Comparison of ENCODE assay signal across 8 cellular contexts in genomic region chr6:31815025-31815838, GRCh38. TPM values are rescaled to one million over a fixed set of nuclear protein-coding genes. Genes with fewer than 3 reads are reported as not detected.
DNase-seq lines count a peak whose midpoint lies in the region; ATAC-seq and TF ChIP-seq lines count a peak whose summit lies in the region.

Gene HSPA1A (plus strand): TSS chr6:31815543. CDS start chr6:31815757, 214 bp downstream.
Gene HSPA1L (minus strand): TSS chr6:31815283. CDS start chr6:31811972, 3,311 bp downstream.

- H3K9me3 ChIP-seq in NT2/D1 (ENCODE audit: insufficient read depth, low read length) = no peaks in the 10 kb centered on the region; the same call in 1 of the 2 replicates
- H3K9me3 ChIP-seq in esophagus muscularis mucosa = no peaks in the 10 kb centered on the region

- H3K27ac Mint-ChIP-seq in stimulated activated effector memory CD8-positive, alpha-beta T cell treated with anti-CD3 and anti-CD28 coated beads, Interleukin-12 subunit alpha, Interleukin-12 subunit beta, amount 100 ng/mL, for 72 hours = peak within 1 kb of the TSS; percentile 98

- intact Hi-C loops in esophagus muscularis mucosa (cut with DNase I) = no loop called here

- H3K4me1 Mint-ChIP-seq in stimulated activated effector memory CD8-positive, alpha-beta T cell treated with anti-CD3 and anti-CD28 coated beads, Interleukin-12 subunit alpha, Interleukin-12 subunit beta, amount 100 ng/mL, for 72 hours = peaks cover 59% of the 10 kb centered on the region

- peak within 1 kb of the TSS; percentile 82 for H3K9ac ChIP-seq in NT2/D1 (ENCODE audit: insufficient read length, low read depth)

- H3K27ac ChIP-seq in esophagus muscularis mucosa (replicated peaks in 1 of 4) = peak within 1 kb of the TSS; percentile 94 to 100 (median 97)

- H3K4me3 Mint-ChIP-seq in stimulated activated effector memory CD8-positive, alpha-beta T cell treated with anti-CD3 and anti-CD28 coated beads, Interleukin-12 subunit alpha, Interleukin-12 subunit beta, amount 100 ng/mL, for 72 hours = peak within 1 kb of the TSS; percentile 93

- TF ChIP-seq EP300 in esophagus muscularis mucosa (IDR thresholded peaks at IDR 0.05) = no peak

- no peaks in the 10 kb centered on the region for H3K27me3 ChIP-seq in NT2/D1 (ENCODE audit: insufficient read depth, insufficient read length)
- no peaks in the 10 kb centered on the region for H3K27me3 ChIP-seq in esophagus muscularis mucosa

- H3K36me3 ChIP-seq in NT2/D1 (ENCODE audit: insufficient read depth, insufficient read length, low read length) (peaks cover 10% of the 10 kb centered on the region), esophagus muscularis mucosa (peaks cover 0 to 6% (median 0%) of the 10 kb centered on the region in 4 donors)

- ATAC-seq in HG03378 (IDR thresholded peaks at IDR 0.05; ENCODE audit: unreplicated experiment) = peak; percentile 35
- peak; percentile 44 for ATAC-seq in stimulated activated effector memory CD8-positive, alpha-beta T cell treated with anti-CD3 and anti-CD28 coated beads, Interleukin-12 subunit alpha, Interleukin-12 subunit beta, amount 100 ng/mL, for 72 hours
- no peak for ATAC-seq in GM21367 (IDR thresholded peaks at IDR 0.05; ENCODE audit: unreplicated experiment)

- H3K4me1 ChIP-seq in NT2/D1 (ENCODE audit: insufficient read depth, insufficient read length) (no peaks in the 10 kb centered on the region), esophagus muscularis mucosa (peaks cover 25 to 45% (median 44%) of the 10 kb centered on the region in 4 donors)

- H3K4me3 ChIP-seq in NT2/D1 (ENCODE audit: insufficient read length, low read depth) = peak within 1 kb of the TSS; percentile 60
- H3K4me3 ChIP-seq in esophagus muscularis mucosa = peak within 1 kb of the TSS; percentile 57 to 66 (median 61)

- peaks cover 50% of the 10 kb centered on the region for H3K36me3 Mint-ChIP-seq in stimulated activated effector memory CD8-positive, alpha-beta T cell treated with anti-CD3 and anti-CD28 coated beads, Interleukin-12 subunit alpha, Interleukin-12 subunit beta, amount 100 ng/mL, for 72 hours

- TF ChIP-seq POLR2A in esophagus muscularis mucosa (IDR thresholded peaks at IDR 0.05; ENCODE audit: low read depth) = peak; percentile 99

- H3K9me3 Mint-ChIP-seq in stimulated activated effector memory CD8-positive, alpha-beta T cell treated with anti-CD3 and anti-CD28 coated beads, Interleukin-12 subunit alpha, Interleukin-12 subunit beta, amount 100 ng/mL, for 72 hours = no peaks in the 10 kb centered on the region

- TF ChIP-seq CTCF in esophagus muscularis mucosa (IDR thresholded peaks at IDR 0.05) = no peak

- DNase-seq in Daoy (ENCODE audit: low read depth) (peak; percentile 98), NT2/D1 (ENCODE audit: low read depth, low spot score) (peak; percentile 85), esophagus muscularis mucosa (ENCODE audit: extremely low spot score) (peak; percentile 99), middle frontal gyrus (ENCODE audit: extremely low spot score, low spot score) (peak; percentile 92)
- peak; percentile 43 to 50 for DNase-seq in activated T-helper 1 cell treated with anti-CD3 and anti-CD28 coated beads, Interleukin-2, amount 50 U/mL, for 16 hours (ENCODE audit: low read depth in 1 of 2, low spot score in 1 of 2)
- peak; percentile 62 to 94 for DNase-seq in stimulated activated effector memory CD8-positive, alpha-beta T cell treated with anti-CD3 and anti-CD28 coated beads, Interleukin-12 subunit alpha, Interleukin-12 subunit beta, amount 100 ng/mL, for 72 hours (ENCODE audit: low spot score in 2 of 2)

- under 1% methylated on average over 35 of the region's 56 CpGs for WGBS in esophagus muscularis mucosa

RNA-seq across cellular contexts. Expression of gene HSPA1A, which starts in this region (rescaled TPM):
- 148 and 171 TPM in 2 replicates for total RNA-seq in Daoy (2014; rRNA removed; shearing (Covaris generic))
- total RNA-seq in esophagus muscularis mucosa = 100 to 1,000 TPM; 235 to 451 (median 370) TPM

RNA-seq across cellular contexts. Expression of gene HSPA1L, which starts in this region (rescaled TPM):
- total RNA-seq in Daoy (2014; rRNA removed; shearing (Covaris generic)) = 0.12 and 0.80 TPM in 2 replicates
- 1 to 10 TPM; 1.2 to 3.7 (median 2.6) TPM for total RNA-seq in esophagus muscularis mucosa

Comparison
In these comparisons a context has a peak if more than half of its experiments do, and no peak if none do; other contexts are left out.
1. DNase-seq: peak in every context shown above with its lines; median percentile 99 in esophagus muscularis mucosa; 98 in Daoy; 92 in middle frontal gyrus; 85 in NT2/D1; 78 in stimulated activated effector memory CD8-positive, alpha-beta T cell treated with anti-CD3 and anti-CD28 coated beads, Interleukin-12 subunit alpha, Interleukin-12 subunit beta, amount 100 ng/mL, for 72 hours; 46 in activated T-helper 1 cell treated with anti-CD3 and anti-CD28 coated beads, Interleukin-2, amount 50 U/mL, for 16 hours.